In genomic region chr19:1979642-1980041, GRCh38 we compare ENCODE assay signal across 20 cellular contexts. TPM values are rescaled to one million over a fixed set of nuclear protein-coding genes. Genes with fewer than 3 reads are reported as not detected.
DNase-seq lines count a peak whose midpoint lies in the region; ATAC-seq, FAIRE-seq and TF ChIP-seq lines count a peak whose summit lies in the region.
"Had no signal": no experiment of that assay in that cellular context is flagged by ENCODE, and none has a peak within 500 bp of the region (broad histone marks: within the 10 kb centered on the region; RNA-seq: fewer than 3 reads in every experiment).

No MANE protein-coding gene starts in this region.

- no peaks in the 10 kb centered on the region for H3K27me3 Mint-ChIP-seq in stimulated activated naive CD8-positive, alpha-beta T cell treated with anti-CD3 and anti-CD28 coated beads, Interleukin-15, amount 100 ng/mL, for 72 hours
- H3K27me3 Mint-ChIP-seq in stimulated activated memory B cell treated with anti-CD40 and anti-IgM and Interleukin-4, amounts not matched to agents 10 μg/mL and 1 μg/mL and 100 μg/mL, for 72 hours: no peaks in the 10 kb centered on the region
- H3K27me3 Mint-ChIP-seq: CD4-positive, alpha-beta memory T cell had no signal

- no peak overlapping the region for H3K27ac Mint-ChIP-seq in stimulated activated naive CD8-positive, alpha-beta T cell treated with anti-CD3 and anti-CD28 coated beads, Interleukin-15, amount 100 ng/mL, for 72 hours
- no peak overlapping the region for H3K27ac Mint-ChIP-seq in stimulated activated memory B cell treated with anti-CD40 and anti-IgM and Interleukin-4, amounts not matched to agents 10 μg/mL and 1 μg/mL and 100 μg/mL, for 72 hours
- H3K27ac Mint-ChIP-seq: CD14-positive monocyte; CD4-positive, alpha-beta memory T cell had no signal

- H2BK120ac ChIP-seq in H1 (replicated peaks; ENCODE audit: low read depth, low read length) (no peak overlapping the region), neuronal stem cell (ENCODE audit: low read depth, low read length) (no peak overlapping the region)

- H2AK5ac ChIP-seq in H1 (ENCODE audit: low read depth, low read length) (no peak overlapping the region), neuronal stem cell (ENCODE audit: low read depth, low read length) (no peak overlapping the region)

- no peak for TF ChIP-seq POLR2A in H1 (IDR thresholded peaks at IDR 0.05; ENCODE audit: control extremely low read depth in 1 of 2, low read depth in 2 of 2, low read length in 2 of 2)

- WGBS in H1 (ENCODE audit: extremely low coverage in 1 of 2, insufficient coverage in 1 of 2, insufficient read length in 1 of 2, insufficient replicate concordance in 2 of 2, low coverage in 1 of 2, low lambda C conversion rate in 2 of 2, missing lambda C conversion rate in 1 of 2), 2 experiments: 95% methylated on average over 23 of the region's 28 CpGs; no CpG with 5 or more reads in 1 of the 2 experiments
- WGBS in neuronal stem cell (ENCODE audit: extremely low coverage in 2 of 2, insufficient read length in 2 of 2, insufficient replicate concordance in 1 of 2), 2 donors: no CpG with 5 or more reads among the region's 28 CpGs

- CTCF ChIA-PET in H1 (lab: Charles Lee; ENCODE audit: partially characterized antibody): interaction anchor here (0.6 to 1.3 kb wide), 4 partner anchors 22 to 81 kb away, joined by 3 to 4 read pairs (median 4); no protein-coding TSS in a partner anchor

- H4K91ac ChIP-seq in H1 (replicated peaks; ENCODE audit: insufficient read length, low read length) (no peak overlapping the region), neuronal stem cell (ENCODE audit: low read depth, low read length, poor library complexity) (no peak overlapping the region)

- H3K79me1 ChIP-seq in H1 (ENCODE audit: low read depth, low read length) (peaks cover 6% of the 10 kb centered on the region), neuronal stem cell (ENCODE audit: low read depth, low read length) (peaks cover 18% of the 10 kb centered on the region)

- no peaks in the 10 kb centered on the region for H3K4me1 Mint-ChIP-seq in stimulated activated naive CD8-positive, alpha-beta T cell treated with anti-CD3 and anti-CD28 coated beads, Interleukin-15, amount 100 ng/mL, for 72 hours
- no peaks in the 10 kb centered on the region for H3K4me1 Mint-ChIP-seq in stimulated activated memory B cell treated with anti-CD40 and anti-IgM and Interleukin-4, amounts not matched to agents 10 μg/mL and 1 μg/mL and 100 μg/mL, for 72 hours
- H3K4me1 Mint-ChIP-seq: CD14-positive monocyte had no signal

- H3K14ac ChIP-seq in H1 (ENCODE audit: insufficient read length) (no peak overlapping the region), neuronal stem cell (ENCODE audit: low read length) (no peak overlapping the region)

- TF ChIP-seq RAD21 in H1 (IDR thresholded peaks at IDR 0.05 in 1 of 2, conservative IDR thresholded peaks at IDR 0.05 in 1 of 2; ENCODE audit: low read depth in 2 of 2, low read length in 2 of 2): peak in 1 of 2 experiments; percentile 21; a peak in 2 of 4 replicates

- peaks cover 3 to 45% (median 10%) of the 10 kb centered on the region in 4 experiments; a peak in 7 of 8 replicates for H3K36me3 ChIP-seq in H1 (ENCODE audit: control insufficient read depth in 2 of 4, insufficient read depth in 4 of 4, low read length in 3 of 4)
- H3K36me3 ChIP-seq in neuronal stem cell (replicated peaks in 1 of 2; ENCODE audit: control insufficient read depth in 2 of 2, insufficient read depth in 2 of 2, low read length in 2 of 2): peaks cover 38 to 82% of the 10 kb centered on the region in 2 donors

- peaks cover 11 to 14% of the 10 kb centered on the region in 2 experiments for H4K20me1 ChIP-seq in H1 (replicated peaks in 1 of 2; ENCODE audit: control insufficient read depth in 1 of 2, insufficient read depth in 2 of 2, low read length in 2 of 2)

- TF ChIP-seq CTCF in H1 (IDR thresholded peaks at IDR 0.05; ENCODE audit: control extremely low read depth in 1 of 3, insufficient read depth in 1 of 3, low read depth in 1 of 3, low read length in 3 of 3): no peak

- H2AFZ ChIP-seq in H1 (ENCODE audit: low read length): no peak overlapping the region
- H2AFZ ChIP-seq in neuronal stem cell (ENCODE audit: low read length): no peak overlapping the region
- H2AFZ ChIP-seq: GM23248 had no signal

- H2BK5ac ChIP-seq in H1 (ENCODE audit: low read depth, low read length): no peak overlapping the region
- no peak overlapping the region for H2BK5ac ChIP-seq in neuronal stem cell (ENCODE audit: low read length)

- no peak overlapping the region for H2BK15ac ChIP-seq in H1 (ENCODE audit: low read length)
- H2BK15ac ChIP-seq in neuronal stem cell (ENCODE audit: low read length): no peak overlapping the region

- H3K56ac ChIP-seq in H1 (replicated peaks; ENCODE audit: insufficient read length, low read depth, low read length): no peak overlapping the region

- peak; percentile 9 for ATAC-seq in stimulated activated naive CD8-positive, alpha-beta T cell treated with anti-CD3 and anti-CD28 coated beads, Interleukin-15, amount 100 ng/mL, for 72 hours
- no peak for ATAC-seq in stimulated activated naive CD8-positive, alpha-beta T cell treated with anti-CD3 and anti-CD28 coated beads, Interleukin-15, Interleukin-2, amounts not matched to agents 100 U/mL and 50 U/mL, for 24 hours
- peak; percentile 22 for ATAC-seq in stimulated activated memory B cell treated with anti-CD40 and anti-IgM and Interleukin-4, amounts not matched to agents 10 μg/mL and 1 μg/mL and 100 μg/mL, for 72 hours
- ATAC-seq in HG03460 (IDR thresholded peaks at IDR 0.05; ENCODE audit: unreplicated experiment): no peak
- ATAC-seq: HCT116, HepG2 had no signal

- no peak overlapping the region for H2BK20ac ChIP-seq in H1 (ENCODE audit: low read length)

- H3K27ac ChIP-seq in H1 (ENCODE audit: low read depth, low read length) (no peak overlapping the region), neuronal stem cell (replicated peaks; ENCODE audit: low read length) (no peak overlapping the region)
- H3K27ac ChIP-seq: BLaER1, GM23248 had no signal

- H3K9ac ChIP-seq in H1 (replicated peaks in 1 of 4; ENCODE audit: extremely low read depth in 1 of 4, low read depth in 3 of 4, low read length in 3 of 4): no peak overlapping the region
- no peak overlapping the region for H3K9ac ChIP-seq in neuronal stem cell (ENCODE audit: low read depth, low read length, poor library complexity)
- H3K9ac ChIP-seq: BLaER1, GM23248 had no signal

- H3K9me3 ChIP-seq in H1 (ENCODE audit: insufficient read depth in 2 of 2, low read depth in 1 of 2, low read length in 1 of 2) (no peaks in the 10 kb centered on the region), neuronal stem cell (replicated peaks in 1 of 2; ENCODE audit: control insufficient read depth in 2 of 2, insufficient read depth in 1 of 2, low read depth in 1 of 2, low read length in 2 of 2) (peaks cover 0 to 2% of the 10 kb centered on the region in 2 donors)
- H3K9me3 ChIP-seq: BLaER1 had no signal

- H3K9me3 Mint-ChIP-seq in stimulated activated naive CD8-positive, alpha-beta T cell treated with anti-CD3 and anti-CD28 coated beads, Interleukin-15, amount 100 ng/mL, for 72 hours: no peaks in the 10 kb centered on the region
- no peaks in the 10 kb centered on the region for H3K9me3 Mint-ChIP-seq in stimulated activated memory B cell treated with anti-CD40 and anti-IgM and Interleukin-4, amounts not matched to agents 10 μg/mL and 1 μg/mL and 100 μg/mL, for 72 hours
- H3K9me3 Mint-ChIP-seq: CD14-positive monocyte had no signal

- no peak for TF ChIP-seq EP300 in H1 (IDR thresholded peaks at IDR 0.05; ENCODE audit: borderline replicate concordance in 1 of 2, low read depth in 2 of 2, low read length in 2 of 2)

- peaks cover 0 to 14% of the 10 kb centered on the region in 2 experiments; a peak in 1 of 4 replicates for H3K79me2 ChIP-seq in H1 (ENCODE audit: control insufficient read depth in 1 of 2, insufficient read depth in 2 of 2, low read length in 2 of 2)

- no peaks in the 10 kb centered on the region for H3K23me2 ChIP-seq in H1 (ENCODE audit: low read depth, low read length)

- H3K4ac ChIP-seq in H1 (replicated peaks; ENCODE audit: insufficient read length, low read depth, low read length): no peak overlapping the region
- H3K4ac ChIP-seq in neuronal stem cell (ENCODE audit: low read length): no peak overlapping the region

- H2BK12ac ChIP-seq in H1 (ENCODE audit: low read depth, low read length) (no peak overlapping the region), neuronal stem cell (ENCODE audit: low read length) (no peak overlapping the region)

- no peak for DNase-seq in stimulated activated naive CD8-positive, alpha-beta T cell treated with anti-CD3 and anti-CD28 coated beads, Interleukin-15, amount 100 ng/mL, for 72 hours
- DNase-seq in stimulated activated naive CD8-positive, alpha-beta T cell treated with anti-CD3 and anti-CD28 coated beads, Interleukin-15, Interleukin-2, amounts not matched to agents 100 U/mL and 50 U/mL, for 24 hours: no peak
- DNase-seq in H1 (ENCODE audit: low read depth in 1 of 2, low spot score in 2 of 2) (no peak), NCI-H446 treated with DMSO at 0.1 percent for 48 hours (lab: John Stamatoyannopoulos, UW) (no peak), neuronal stem cell (ENCODE audit: low spot score) (no peak)
- DNase-seq: 8988T, DMS153, DMS79, GDM1, GM23248, H7 had no signal

- no peak overlapping the region for H3K4me3 ChIP-seq in H1 (ENCODE audit: extremely low read depth in 1 of 4, insufficient read depth in 2 of 4, low read depth in 3 of 4, low read length in 4 of 4)
- no peak overlapping the region for H3K4me3 ChIP-seq in neuronal stem cell (ENCODE audit: low read length in 2 of 2)
- H3K4me3 ChIP-seq: BLaER1, GM23248 had no signal

- no peaks in the 10 kb centered on the region for H3K4me1 ChIP-seq in H1 (replicated peaks in 1 of 4; ENCODE audit: control insufficient read depth in 3 of 4, insufficient read depth in 4 of 4, low read length in 3 of 4)
- peaks cover 0 to 2% of the 10 kb centered on the region in 2 donors for H3K4me1 ChIP-seq in neuronal stem cell (ENCODE audit: control insufficient read depth in 2 of 2, insufficient read depth in 1 of 2, low read depth in 1 of 2, low read length in 2 of 2)

- no peak overlapping the region for H3K4me3 Mint-ChIP-seq in stimulated activated naive CD8-positive, alpha-beta T cell treated with anti-CD3 and anti-CD28 coated beads, Interleukin-15, amount 100 ng/mL, for 72 hours
- no peak overlapping the region for H3K4me3 Mint-ChIP-seq in stimulated activated memory B cell treated with anti-CD40 and anti-IgM and Interleukin-4, amounts not matched to agents 10 μg/mL and 1 μg/mL and 100 μg/mL, for 72 hours
- H3K4me3 Mint-ChIP-seq: CD14-positive monocyte; CD4-positive, alpha-beta memory T cell had no signal

- peaks cover 37% of the 10 kb centered on the region for H3K36me3 Mint-ChIP-seq in stimulated activated memory B cell treated with anti-CD40 and anti-IgM and Interleukin-4, amounts not matched to agents 10 μg/mL and 1 μg/mL and 100 μg/mL, for 72 hours

- POLR2A ChIA-PET in H1 (lab: Charles Lee; ENCODE audit: partially characterized antibody): interaction anchor here (1.0 to 1.8 kb wide), 3 partner anchors 10 to 14 kb away, joined by 3 to 4 read pairs (median 3); no protein-coding TSS in a partner anchor

- H3K4me2 ChIP-seq in H1 (ENCODE audit: insufficient read depth in 1 of 2, low read depth in 2 of 2, low read length in 2 of 2) (no peak overlapping the region), neuronal stem cell (ENCODE audit: insufficient read depth, low read length, poor library complexity, severe bottlenecking) (no peak overlapping the region)
- H3K4me2 ChIP-seq: BLaER1 had no signal

- no peak overlapping the region for H3K18ac ChIP-seq in H1 (ENCODE audit: extremely low read depth, low read length)
- H3K18ac ChIP-seq in neuronal stem cell (ENCODE audit: low read length): no peak overlapping the region

- H3K27me3 ChIP-seq in H1 (replicated peaks in 1 of 4; ENCODE audit: control insufficient read depth in 3 of 4, extremely low read depth in 1 of 4, insufficient read depth in 3 of 4, low read length in 3 of 4) (no peaks in the 10 kb centered on the region), neuronal stem cell (ENCODE audit: control insufficient read depth in 3 of 3, insufficient read depth in 3 of 3, low read depth in 1 of 3, low read length in 3 of 3) (no peaks in the 10 kb centered on the region)
- H3K27me3 ChIP-seq: BLaER1 had no signal

- no peak overlapping the region for H4K8ac ChIP-seq in H1 (ENCODE audit: extremely low read depth, insufficient read depth, low read length)
- no peak overlapping the region for H4K8ac ChIP-seq in neuronal stem cell (ENCODE audit: low read depth, low read length)

- H4K5ac ChIP-seq in H1 (ENCODE audit: insufficient read length, low read depth, low read length): no peak overlapping the region

- FAIRE-seq in H1 (lab: Jason Lieb, UNC): no peak
- FAIRE-seq: GM12892, GM18507, HepG2 had no signal

- H3K23ac ChIP-seq in H1 (ENCODE audit: insufficient read length): no peak overlapping the region
- no peak overlapping the region for H3K23ac ChIP-seq in neuronal stem cell (ENCODE audit: low read depth, low read length, poor library complexity)

RNA-seq across cellular contexts. Expression of gene BTBD2, which starts 35.9 kb away (rescaled TPM):
- 92.3 and 95.3 TPM in 2 replicates for total RNA-seq in H1 (2021; fragmentation: NEBNext Ultra II Directional; extraction: Animal tissue kit (Norgen Biotek cat#: 25700))
- polyA plus RNA-seq in H1 (2011; rRNA removed): 91.7 and 142 TPM in 2 replicates
- polyA plus RNA-seq in H1 (2011; cell fraction: cytosol; rRNA removed): 63.4 TPM
- 97.0 TPM for polyA plus RNA-seq in H1 (2011; cell fraction: nucleus; rRNA removed)
- 66.1 to 117 TPM (median 109 TPM) in 4 replicates for polyA plus RNA-seq in H1 (2012, experiment 1 of 2)
- polyA plus RNA-seq in H1 (2012, experiment 2 of 2): 90.9 TPM
- 59.3 TPM for polyA plus RNA-seq in H1 (2013, experiment 1 of 2)
- 59.3 TPM for polyA plus RNA-seq in H1 (2013, experiment 2 of 2)
- 28.7 and 37.4 TPM in 2 replicates for polyA minus RNA-seq in H1 (2011; rRNA and poly(A)+ RNA removed)
- 82.9 TPM for polyA minus RNA-seq in H1 (2011; cell fraction: cytosol; rRNA and poly(A)+ RNA removed)
- polyA minus RNA-seq in H1 (2011; cell fraction: nucleus; rRNA and poly(A)+ RNA removed): 47.7 TPM
- polyA plus RNA-seq in neuronal stem cell (2013, experiment 1 of 2): 148 TPM
- 141 TPM for polyA plus RNA-seq in neuronal stem cell (2013, experiment 2 of 2)

RNA-seq across cellular contexts. Expression of gene CSNK1G2, which starts 38.7 kb away (rescaled TPM):
- 99.5 and 108 TPM in 2 replicates for total RNA-seq in H1 (2021; fragmentation: NEBNext Ultra II Directional; extraction: Animal tissue kit (Norgen Biotek cat#: 25700))
- polyA plus RNA-seq in H1 (2011; rRNA removed): 130 and 184 TPM in 2 replicates
- polyA plus RNA-seq in H1 (2011; cell fraction: cytosol; rRNA removed): 123 TPM
- 379 TPM for polyA plus RNA-seq in H1 (2011; cell fraction: nucleus; rRNA removed)
- 99.6 to 116 TPM (median 105 TPM) in 4 replicates for polyA plus RNA-seq in H1 (2012, experiment 1 of 2)
- 147 TPM for polyA plus RNA-seq in H1 (2012, experiment 2 of 2)
- 141 TPM for polyA plus RNA-seq in H1 (2013, experiment 1 of 2)
- polyA plus RNA-seq in H1 (2013, experiment 2 of 2): 142 TPM
- 46.6 and 71.7 TPM in 2 replicates for polyA minus RNA-seq in H1 (2011; rRNA and poly(A)+ RNA removed)
- polyA minus RNA-seq in H1 (2011; cell fraction: cytosol; rRNA and poly(A)+ RNA removed): 61.9 TPM
- polyA minus RNA-seq in H1 (2011; cell fraction: nucleus; rRNA and poly(A)+ RNA removed): 59.6 TPM
- 162 TPM for polyA plus RNA-seq in neuronal stem cell (2013, experiment 1 of 2)
- polyA plus RNA-seq in neuronal stem cell (2013, experiment 2 of 2): 157 TPM

Comparison
In these comparisons a context has a peak if more than half of its experiments do, and no peak if none do; other contexts are left out.
1. ATAC-seq: peak in stimulated activated naive CD8-positive, alpha-beta T cell treated with anti-CD3 and anti-CD28 coated beads, Interleukin-15, amount 100 ng/mL, for 72 hours (single experiment) and stimulated activated memory B cell treated with anti-CD40 and anti-IgM and Interleukin-4, amounts not matched to agents 10 μg/mL and 1 μg/mL and 100 μg/mL, for 72 hours (single experiment); none in stimulated activated naive CD8-positive, alpha-beta T cell treated with anti-CD3 and anti-CD28 coated beads, Interleukin-15, Interleukin-2, amounts not matched to agents 100 U/mL and 50 U/mL, for 24 hours (single experiment) and HG03460 (single experiment).